ENCODE assay signal across 15 cellular contexts in the genomic region with DNA sequence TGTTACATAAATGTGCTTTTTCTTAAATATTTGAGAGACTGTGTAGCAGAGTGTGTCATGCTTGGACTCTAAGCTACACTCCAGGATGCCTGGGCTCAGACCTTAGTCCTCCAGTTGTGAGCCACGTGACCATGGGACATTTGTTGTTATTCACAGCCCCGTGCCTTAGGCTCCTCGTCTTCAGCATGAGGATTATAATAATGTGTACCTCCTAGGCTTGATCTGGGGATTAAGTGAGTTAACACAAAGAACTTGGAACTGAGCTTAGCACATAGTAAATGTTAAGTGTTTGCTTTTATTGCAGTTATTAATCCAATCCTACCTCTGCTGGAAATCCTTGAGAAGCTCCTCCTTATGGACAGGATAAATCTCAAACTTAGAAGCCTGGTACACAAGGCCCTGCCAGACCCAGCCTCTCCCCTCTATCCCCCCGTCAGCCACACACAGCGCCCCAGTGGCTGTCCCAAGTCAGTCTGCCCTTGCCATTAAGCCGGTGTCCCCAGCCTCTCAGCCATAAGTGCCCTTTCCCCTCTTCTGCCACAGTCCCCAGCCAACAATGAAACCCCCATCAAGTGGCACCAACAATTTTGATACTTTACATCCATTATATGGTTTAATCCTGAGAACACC.
DNase-seq lines count a peak whose midpoint lies in the region; ATAC-seq and TF ChIP-seq lines count a peak whose summit lies in the region.
"Had no signal": no experiment of that assay in that cellular context is flagged by ENCODE, and none has a peak within 500 bp of the region (broad histone marks: within the 10 kb centered on the region; RNA-seq: fewer than 3 reads in every experiment).

No MANE protein-coding gene starts in this region.

- H3K9me3 ChIP-seq in mucosa of descending colon = no peaks in the 10 kb centered on the region
- H3K9me3 ChIP-seq in uterus = no peaks in the 10 kb centered on the region
- H3K9me3 ChIP-seq: SJSA1 had no signal

- peaks cover 10% of the 10 kb centered on the region for H3K36me3 Mint-ChIP-seq in activated naive CD8-positive, alpha-beta T cell
- peaks cover 11% of the 10 kb centered on the region for H3K36me3 Mint-ChIP-seq in activated naive CD8-positive, alpha-beta T cell treated with anti-CD3 and anti-CD28 coated beads, Interleukin-2, amount 50 U/mL, for 24 hours (ENCODE audit: low read depth)
- peaks cover 27% of the 10 kb centered on the region for H3K36me3 Mint-ChIP-seq in effector memory CD8-positive, alpha-beta T cell (ENCODE audit: insufficient read depth)

- H3K4me3 Mint-ChIP-seq in activated naive CD8-positive, alpha-beta T cell = no peak overlapping the region
- H3K4me3 Mint-ChIP-seq in activated naive CD8-positive, alpha-beta T cell treated with anti-CD3 and anti-CD28 coated beads, Interleukin-2, amount 50 U/mL, for 24 hours = no peak overlapping the region
- H3K4me3 Mint-ChIP-seq in effector memory CD8-positive, alpha-beta T cell = peak overlapping the region in 1 of 2 donors; percentile 6
- H3K4me3 Mint-ChIP-seq: activated CD4-positive, alpha-beta T cell treated with anti-CD3 and anti-CD28 coated beads, Interleukin-2, amount 10 ng/mL, durations not matched to agents 7 days and 5 days had no signal

- peaks cover 8% of the 10 kb centered on the region for H3K4me1 Mint-ChIP-seq in activated naive CD8-positive, alpha-beta T cell (ENCODE audit: low read depth)
- peaks cover 13% of the 10 kb centered on the region for H3K4me1 Mint-ChIP-seq in activated naive CD8-positive, alpha-beta T cell treated with anti-CD3 and anti-CD28 coated beads, Interleukin-2, amount 50 U/mL, for 24 hours
- peaks cover 35 to 47% of the 10 kb centered on the region in 2 donors for H3K4me1 Mint-ChIP-seq in effector memory CD8-positive, alpha-beta T cell (ENCODE audit: low read depth in 2 of 2)

- no peak for DNase-seq in activated naive CD8-positive, alpha-beta T cell treated with anti-CD3 and anti-CD28 coated beads, Interleukin-2, amount 50 U/mL, for 24 hours
- DNase-seq in effector memory CD8-positive, alpha-beta T cell = no peak
- no peak for DNase-seq in mucosa of descending colon
- DNase-seq in uterus = no peak
- no peak for DNase-seq in inferior parietal cortex (ENCODE audit: extremely low spot score)
- no peak for DNase-seq in NCI-H2107 treated with DMSO at 0.1 percent for 48 hours (lab: John Stamatoyannopoulos, UW; ENCODE audit: unreplicated experiment)
- DNase-seq: ACHN; activated CD4-positive, alpha-beta T cell treated with anti-CD3 and anti-CD28 coated beads, Interleukin-2, amount 10 ng/mL, durations not matched to agents 7 days and 5 days; GF-D8; posterior cingulate gyrus; stimulated activated CD4-positive, alpha-beta T cell treated with anti-CD3 and anti-CD28 coated beads, Interleukin-4, amount 100 ng/mL, for 4 hours had no signal

- H3K27ac Mint-ChIP-seq in activated naive CD8-positive, alpha-beta T cell = peak overlapping the region; percentile 36
- no peak overlapping the region for H3K27ac Mint-ChIP-seq in activated naive CD8-positive, alpha-beta T cell treated with anti-CD3 and anti-CD28 coated beads, Interleukin-2, amount 50 U/mL, for 24 hours
- H3K27ac Mint-ChIP-seq in effector memory CD8-positive, alpha-beta T cell = peak overlapping the region; percentile 85 to 87
- H3K27ac Mint-ChIP-seq: activated CD4-positive, alpha-beta T cell treated with anti-CD3 and anti-CD28 coated beads, Interleukin-2, amount 10 ng/mL, durations not matched to agents 7 days and 5 days had no signal

- intact Hi-C loops in mucosa of descending colon (cut with DNase I, micrococcal nuclease) = no loop called here
- intact Hi-C loops in uterus (cut with DNase I; ENCODE audit: low total_unique reads) = no loop called here

- H3K4me3 ChIP-seq in mucosa of descending colon = no peak overlapping the region
- no peak overlapping the region for H3K4me3 ChIP-seq in uterus
- H3K4me3 ChIP-seq: SJSA1 had no signal

- H3K36me3 ChIP-seq in mucosa of descending colon (ENCODE audit: low read depth) (no peaks in the 10 kb centered on the region), uterus (no peaks in the 10 kb centered on the region)
- H3K36me3 ChIP-seq: SJSA1 had no signal

- no peak for TF ChIP-seq CTCF in mucosa of descending colon (IDR thresholded peaks at IDR 0.05)
- no peak for TF ChIP-seq CTCF in uterus (IDR thresholded peaks at IDR 0.05)

- ATAC-seq in activated naive CD8-positive, alpha-beta T cell treated with anti-CD3 and anti-CD28 coated beads, Interleukin-2, amount 50 U/mL, for 24 hours = no peak
- no peak for ATAC-seq in effector memory CD8-positive, alpha-beta T cell (replicated peaks)
- ATAC-seq in mucosa of descending colon (peak; percentile 29), HG03442 (IDR thresholded peaks at IDR 0.05; ENCODE audit: unreplicated experiment) (no peak)
- ATAC-seq: activated naive CD4-positive, alpha-beta T cell treated with anti-CD3 and anti-CD28 coated beads, Interleukin-2, amount 50 U/mL, for 72 hours had no signal

- H3K27me3 Mint-ChIP-seq in activated naive CD8-positive, alpha-beta T cell = no peaks in the 10 kb centered on the region
- H3K27me3 Mint-ChIP-seq in activated naive CD8-positive, alpha-beta T cell treated with anti-CD3 and anti-CD28 coated beads, Interleukin-2, amount 50 U/mL, for 24 hours = no peaks in the 10 kb centered on the region
- no peaks in the 10 kb centered on the region for H3K27me3 Mint-ChIP-seq in effector memory CD8-positive, alpha-beta T cell
- H3K27me3 Mint-ChIP-seq: activated CD4-positive, alpha-beta T cell treated with anti-CD3 and anti-CD28 coated beads, Interleukin-2, amount 10 ng/mL, durations not matched to agents 7 days and 5 days had no signal

- TF ChIP-seq POLR2A in uterus (IDR thresholded peaks at IDR 0.05) = no peak

- H3K4me1 ChIP-seq in mucosa of descending colon (ENCODE audit: low read depth) = no peaks in the 10 kb centered on the region
- H3K4me1 ChIP-seq in uterus = peaks cover 10 to 24% of the 10 kb centered on the region in 2 donors

- H3K9me3 Mint-ChIP-seq in activated naive CD8-positive, alpha-beta T cell (ENCODE audit: low read depth) = no peaks in the 10 kb centered on the region
- no peaks in the 10 kb centered on the region for H3K9me3 Mint-ChIP-seq in activated naive CD8-positive, alpha-beta T cell treated with anti-CD3 and anti-CD28 coated beads, Interleukin-2, amount 50 U/mL, for 24 hours
- H3K9me3 Mint-ChIP-seq in effector memory CD8-positive, alpha-beta T cell = no peaks in the 10 kb centered on the region
- H3K9me3 Mint-ChIP-seq: activated CD4-positive, alpha-beta T cell treated with anti-CD3 and anti-CD28 coated beads, Interleukin-2, amount 10 ng/mL, durations not matched to agents 7 days and 5 days; activated naive CD4-positive, alpha-beta T cell treated with anti-CD3 and anti-CD28 coated beads, Interleukin-2, amount 50 U/mL, for 72 hours had no signal

- H3K27me3 ChIP-seq in uterus = no peaks in the 10 kb centered on the region
- H3K27me3 ChIP-seq: SJSA1 had no signal

- H3K27ac ChIP-seq in uterus = peak overlapping the region; percentile 61 to 64
- H3K27ac ChIP-seq: SJSA1 had no signal
